In the genomic region with DNA sequence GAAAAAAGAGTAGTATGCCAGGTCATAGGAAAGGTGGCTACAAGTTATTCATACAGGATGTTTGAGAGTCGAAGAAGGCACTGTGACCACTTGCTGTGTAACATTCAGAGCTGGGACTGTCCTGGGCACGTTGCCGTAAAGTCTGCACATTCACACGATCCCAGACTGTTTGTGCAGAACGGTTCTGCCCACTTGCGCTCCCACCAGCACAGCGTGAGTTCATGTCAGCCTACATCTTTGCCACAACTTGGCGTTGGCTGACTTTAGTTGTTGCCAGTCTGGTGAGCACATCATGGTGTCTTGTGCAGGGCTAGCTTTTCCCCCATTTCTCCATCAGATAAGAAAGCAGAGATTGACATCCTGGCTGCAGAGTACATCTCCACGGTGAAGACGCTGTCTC, we compare ENCODE assay signal across 24 cellular contexts. TPM values are rescaled to one million over a fixed set of nuclear protein-coding genes. Genes with fewer than 3 reads are reported as not detected.
DNase-seq lines count a peak whose midpoint lies in the region; ATAC-seq, FAIRE-seq and TF ChIP-seq lines count a peak whose summit lies in the region.
"Had no signal": no experiment of that assay in that cellular context is flagged by ENCODE, and none has a peak within 500 bp of the region (broad histone marks: within the 10 kb centered on the region; RNA-seq: fewer than 3 reads in every experiment).

No MANE protein-coding gene starts in this region.

- H3K36me3 ChIP-seq in bronchial epithelial cell (ENCODE audit: control insufficient read depth, insufficient read depth, low read length) (peaks cover 24% of the 10 kb centered on the region), endodermal cell (ENCODE audit: control insufficient read depth, insufficient read depth, low read length) (peaks cover 83% of the 10 kb centered on the region), transverse colon (peaks cover 0 to 75% (median 37%) of the 10 kb centered on the region in 4 donors)

- peak overlapping the region; percentile 5 for H3K27ac Mint-ChIP-seq in activated CD8-positive, alpha-beta T cell treated with anti-CD3 and anti-CD28 coated beads, Interleukin-2, amount 10 ng/mL, durations not matched to agents 7 days and 5 days
- H3K27ac Mint-ChIP-seq in activated CD8-positive, alpha-beta T cell treated with anti-CD3 and anti-CD28 coated beads for 36 hours = no peak overlapping the region
- H3K27ac Mint-ChIP-seq in endodermal cell (peak overlapping the region; percentile 11), neural crest cell (ENCODE audit: unreplicated experiment) (peak overlapping the region; percentile 63)
- H3K27ac Mint-ChIP-seq: B cell; CD4-positive, alpha-beta T cell; CD8-positive, alpha-beta T cell had no signal

- no peaks in the 10 kb centered on the region for H3K9me3 Mint-ChIP-seq in activated CD8-positive, alpha-beta T cell treated with anti-CD3 and anti-CD28 coated beads, Interleukin-2, amount 10 ng/mL, durations not matched to agents 7 days and 5 days (ENCODE audit: insufficient read depth)
- peaks cover 6% of the 10 kb centered on the region for H3K9me3 Mint-ChIP-seq in activated CD8-positive, alpha-beta T cell treated with anti-CD3 and anti-CD28 coated beads for 36 hours
- H3K9me3 Mint-ChIP-seq in endodermal cell (peaks cover 16% of the 10 kb centered on the region), neural crest cell (peaks cover 6% of the 10 kb centered on the region)
- H3K9me3 Mint-ChIP-seq: CD4-positive, alpha-beta T cell; CD8-positive, alpha-beta T cell had no signal

- no peaks in the 10 kb centered on the region for H3K27me3 Mint-ChIP-seq in activated CD8-positive, alpha-beta T cell treated with anti-CD3 and anti-CD28 coated beads, Interleukin-2, amount 10 ng/mL, durations not matched to agents 7 days and 5 days (ENCODE audit: low read depth)
- H3K27me3 Mint-ChIP-seq in activated CD8-positive, alpha-beta T cell treated with anti-CD3 and anti-CD28 coated beads for 36 hours = no peaks in the 10 kb centered on the region
- H3K27me3 Mint-ChIP-seq in endodermal cell (ENCODE audit: insufficient read depth) (no peaks in the 10 kb centered on the region), neural crest cell (ENCODE audit: low read depth) (no peaks in the 10 kb centered on the region)
- H3K27me3 Mint-ChIP-seq: B cell; CD4-positive, alpha-beta T cell had no signal

- H3K27ac ChIP-seq in endodermal cell (ENCODE audit: low read depth, low read length) (no peak overlapping the region), coronary artery (no peak overlapping the region), transverse colon (no peak overlapping the region)
- H3K27ac ChIP-seq: 22Rv1; BLaER1 treated with 17β-estradiol and CSF1 and Interleukin-3, amounts not matched to agents 10 nM and 100 nM; C4-2B had no signal

- no peaks in the 10 kb centered on the region for H3K4me1 ChIP-seq in endodermal cell (ENCODE audit: control insufficient read depth, insufficient read depth, low read length)
- H3K4me1 ChIP-seq in transverse colon = no peaks in the 10 kb centered on the region
- H3K4me1 ChIP-seq: Caco-2 had no signal

- no peak for TF ChIP-seq CTCF in activated CD8-positive, alpha-beta T cell treated with anti-CD3 and anti-CD28 coated beads for 36 hours (IDR thresholded peaks at IDR 0.05)
- TF ChIP-seq CTCF in bronchial epithelial cell (IDR thresholded peaks at IDR 0.05; ENCODE audit: insufficient read depth, low read length, severe bottlenecking) = no peak
- no peak for TF ChIP-seq CTCF in endodermal cell (conservative IDR thresholded peaks at IDR 0.05)
- TF ChIP-seq CTCF in neural crest cell (conservative IDR thresholded peaks at IDR 0.05) = no peak
- no peak for TF ChIP-seq CTCF in coronary artery (IDR thresholded peaks at IDR 0.05)
- TF ChIP-seq CTCF in transverse colon (IDR thresholded peaks at IDR 0.05) = no peak

- no peaks in the 10 kb centered on the region for H3K27me3 ChIP-seq in bronchial epithelial cell (ENCODE audit: control insufficient read depth, insufficient read depth, low read length)
- no peaks in the 10 kb centered on the region for H3K27me3 ChIP-seq in endodermal cell (ENCODE audit: control insufficient read depth, insufficient read depth, low read length, poor library complexity, severe bottlenecking)
- H3K27me3 ChIP-seq in transverse colon = no peaks in the 10 kb centered on the region
- H3K27me3 ChIP-seq: BLaER1 treated with 17β-estradiol and CSF1 and Interleukin-3, amounts not matched to agents 10 nM and 100 nM had no signal

- H3K4me3 ChIP-seq in bronchial epithelial cell (ENCODE audit: low read depth, low read length) (no peak overlapping the region), endodermal cell (ENCODE audit: low read length) (no peak overlapping the region), coronary artery (no peak overlapping the region), transverse colon (no peak overlapping the region)
- H3K4me3 ChIP-seq: BLaER1 treated with 17β-estradiol and CSF1 and Interleukin-3, amounts not matched to agents 10 nM and 100 nM; GM12878 had no signal

- TF ChIP-seq EP300 in transverse colon (IDR thresholded peaks at IDR 0.05; ENCODE audit: low read depth) = no peak

- POLR2A ChIA-PET in activated CD8-positive, alpha-beta T cell treated with anti-CD3 and anti-CD28 coated beads, Interleukin-2, amount 10 ng/mL, durations not matched to agents 7 days and 5 days (lab: Charles Lee) = interaction anchor here (0.7 kb wide), 1 partner anchor 389 kb away, joined by 7 read pairs; no protein-coding TSS in a partner anchor
- POLR2A ChIA-PET in activated CD8-positive, alpha-beta T cell treated with anti-CD3 and anti-CD28 coated beads for 36 hours (lab: Charles Lee) = interaction anchor here (1.4 kb wide), 1 partner anchor 20 kb away, joined by 3 read pairs; no protein-coding TSS in a partner anchor

- peaks cover 59% of the 10 kb centered on the region for H3K36me3 Mint-ChIP-seq in activated CD8-positive, alpha-beta T cell treated with anti-CD3 and anti-CD28 coated beads, Interleukin-2, amount 10 ng/mL, durations not matched to agents 7 days and 5 days (ENCODE audit: low read depth)
- H3K36me3 Mint-ChIP-seq in activated CD8-positive, alpha-beta T cell treated with anti-CD3 and anti-CD28 coated beads for 36 hours (ENCODE audit: low read depth) = peaks cover 66% of the 10 kb centered on the region
- H3K36me3 Mint-ChIP-seq in endodermal cell (ENCODE audit: low read depth) (peaks cover 88% of the 10 kb centered on the region), neural crest cell (ENCODE audit: low read depth) (peaks cover 55% of the 10 kb centered on the region)

- peaks cover 2% of the 10 kb centered on the region for H3K4me1 Mint-ChIP-seq in activated CD8-positive, alpha-beta T cell treated with anti-CD3 and anti-CD28 coated beads, Interleukin-2, amount 10 ng/mL, durations not matched to agents 7 days and 5 days (ENCODE audit: low read depth)
- peaks cover 8% of the 10 kb centered on the region for H3K4me1 Mint-ChIP-seq in activated CD8-positive, alpha-beta T cell treated with anti-CD3 and anti-CD28 coated beads for 36 hours (ENCODE audit: low read depth)
- H3K4me1 Mint-ChIP-seq in endodermal cell (no peaks in the 10 kb centered on the region), neural crest cell (no peaks in the 10 kb centered on the region)

- H3K9me3 ChIP-seq in endodermal cell (ENCODE audit: control insufficient read depth, low read length) = peaks cover 23% of the 10 kb centered on the region
- no peaks in the 10 kb centered on the region for H3K9me3 ChIP-seq in transverse colon
- H3K9me3 ChIP-seq: Caco-2 had no signal

- in situ Hi-C loops in transverse colon (cut with MboI; ENCODE audit: low pct_ligation_motif_present in 1 of 4, low pct_unique_long_range_greater_than_20kb in 1 of 4, low sequenced_read_pairs in 3 of 4) = no loop called here

- 95 to 97% methylated on average over 10 of the region's 10 CpGs for WGBS in endodermal cell (ENCODE audit: insufficient coverage in 1 of 2, insufficient read length in 1 of 2), 2 experiments
- WGBS in transverse colon (ENCODE audit: low coverage in 1 of 2), 2 donors = 67 to 86% methylated on average over 1 to 10 of the region's 10 CpGs

- no peak for TF ChIP-seq POLR2A in transverse colon (IDR thresholded peaks at IDR 0.05)

- FAIRE-seq in bronchial epithelial cell (lab: Jason Lieb, UNC) = peak; percentile 91
- FAIRE-seq: D721Med, G401.6, GM12878, GM12892, GM18507 had no signal

- no peak for ATAC-seq in activated CD8-positive, alpha-beta T cell treated with anti-CD3 and anti-CD28 coated beads, Interleukin-2, amount 10 ng/mL, durations not matched to agents 7 days and 5 days
- no peak for ATAC-seq in activated CD8-positive, alpha-beta T cell treated with anti-CD3 and anti-CD28 coated beads for 36 hours
- no peak for ATAC-seq in HG03439 (IDR thresholded peaks at IDR 0.05; ENCODE audit: unreplicated experiment)
- ATAC-seq: CD8-positive, alpha-beta T cell; GM12878 had no signal

- CTCF ChIA-PET in activated CD8-positive, alpha-beta T cell treated with anti-CD3 and anti-CD28 coated beads, Interleukin-2, amount 10 ng/mL, durations not matched to agents 7 days and 5 days (lab: Charles Lee) = no interaction called here
- CTCF ChIA-PET in activated CD8-positive, alpha-beta T cell treated with anti-CD3 and anti-CD28 coated beads for 36 hours (lab: Charles Lee) = interaction anchor here (1.6 kb wide), 1 partner anchor 169 kb away, joined by 5 read pairs; no protein-coding TSS in a partner anchor

- intact Hi-C loops in activated CD8-positive, alpha-beta T cell treated with anti-CD3 and anti-CD28 coated beads for 36 hours (cut with micrococcal nuclease) = no loop called here
- intact Hi-C loops in transverse colon (cut with DNase I; ENCODE audit: low total_unique reads) = no loop called here

- no peak for DNase-seq in activated CD8-positive, alpha-beta T cell treated with anti-CD3 and anti-CD28 coated beads, Interleukin-2, amount 10 ng/mL, durations not matched to agents 7 days and 5 days
- DNase-seq in activated CD8-positive, alpha-beta T cell treated with anti-CD3 and anti-CD28 coated beads for 36 hours = no peak
- DNase-seq in bronchial epithelial cell (ENCODE audit: low read depth) (no peak), endodermal cell (no peak), neural crest cell (ENCODE audit: low read depth, low spot score) (no peak), coronary artery (ENCODE audit: low spot score) (no peak), transverse colon (no peak)
- DNase-seq: ACHN; Caco-2; Calu3; CD4-positive, alpha-beta T cell; CD8-positive, alpha-beta T cell; DMS79 treated with DMSO at 0.1 percent for 48 hours; GF-D8 had no signal

- no peak overlapping the region for H3K4me3 Mint-ChIP-seq in activated CD8-positive, alpha-beta T cell treated with anti-CD3 and anti-CD28 coated beads, Interleukin-2, amount 10 ng/mL, durations not matched to agents 7 days and 5 days
- H3K4me3 Mint-ChIP-seq in activated CD8-positive, alpha-beta T cell treated with anti-CD3 and anti-CD28 coated beads for 36 hours = no peak overlapping the region
- H3K4me3 Mint-ChIP-seq in endodermal cell (no peak overlapping the region), neural crest cell (peak overlapping the region; percentile 66)
- H3K4me3 Mint-ChIP-seq: B cell; CD4-positive, alpha-beta T cell; CD8-positive, alpha-beta T cell had no signal

- H3K9ac ChIP-seq in endodermal cell (ENCODE audit: extremely low read depth, low read length, poor library complexity, severe bottlenecking) = no peak overlapping the region
- H3K9ac ChIP-seq: BLaER1 treated with 17β-estradiol and CSF1 and Interleukin-3, amounts not matched to agents 10 nM and 100 nM had no signal

RNA-seq across cellular contexts. Expression of a gene that starts 7.0 kb away (rescaled TPM):
- 10 to 100 TPM; 36.7 to 38.5 TPM for total RNA-seq in activated CD8-positive, alpha-beta T cell treated with anti-CD3 and anti-CD28 coated beads, Interleukin-2, amount 10 ng/mL, durations not matched to agents 7 days and 5 days
- 10 to 100 TPM; 37.7 to 41.3 TPM for total RNA-seq in activated CD8-positive, alpha-beta T cell treated with anti-CD3 and anti-CD28 coated beads for 36 hours
- total RNA-seq in bronchial epithelial cell = 19.7 and 27.1 TPM in 2 replicates
- total RNA-seq in endodermal cell = 10 to 100 TPM; 44.9 to 53.1 TPM
- polyA plus RNA-seq in endodermal cell (2013, experiment 1 of 2) = 33.1 TPM
- 33.4 TPM for polyA plus RNA-seq in endodermal cell (2013, experiment 2 of 2)
- 61.9 and 63.4 TPM in 2 replicates for total RNA-seq in neural crest cell
- total RNA-seq in transverse colon = 10 to 100 TPM; 37.4 to 94.3 (median 56.3) TPM

RNA-seq across cellular contexts. Expression of a gene that starts 22.3 kb away (rescaled TPM):
- 100 to 1,000 TPM; 101 to 103 TPM for total RNA-seq in activated CD8-positive, alpha-beta T cell treated with anti-CD3 and anti-CD28 coated beads, Interleukin-2, amount 10 ng/mL, durations not matched to agents 7 days and 5 days
- total RNA-seq in activated CD8-positive, alpha-beta T cell treated with anti-CD3 and anti-CD28 coated beads for 36 hours = 10 to 100 TPM; 87.1 to 91.9 TPM
- total RNA-seq in bronchial epithelial cell (10.6 and 21.1 TPM in 2 replicates), endodermal cell (10 to 100 TPM; 60.9 to 62.4 TPM), neural crest cell (98.7 and 108 TPM in 2 replicates), transverse colon (10 to 100 TPM in 2 of 4 donors, 1 to 10 TPM in 2; 3.4 to 27.9 (median 11.4) TPM)
- 66.3 TPM for polyA plus RNA-seq in endodermal cell (2013, experiment 1 of 2)
- polyA plus RNA-seq in endodermal cell (2013, experiment 2 of 2) = 64.8 TPM

RNA-seq across cellular contexts. Expression of a gene that starts 25.6 kb away (rescaled TPM):
- 10 to 100 TPM; 26.3 to 28.0 TPM for total RNA-seq in activated CD8-positive, alpha-beta T cell treated with anti-CD3 and anti-CD28 coated beads, Interleukin-2, amount 10 ng/mL, durations not matched to agents 7 days and 5 days
- total RNA-seq in activated CD8-positive, alpha-beta T cell treated with anti-CD3 and anti-CD28 coated beads for 36 hours = 10 to 100 TPM; 39.4 to 42.6 TPM
- total RNA-seq in bronchial epithelial cell = 10.3 and 12.7 TPM in 2 replicates
- 10 to 100 TPM; 25.1 to 34.8 TPM for total RNA-seq in endodermal cell
- 21.2 TPM for polyA plus RNA-seq in endodermal cell (2013, experiment 1 of 2)
- 19.8 TPM for polyA plus RNA-seq in endodermal cell (2013, experiment 2 of 2)
- 17.7 and 22.2 TPM in 2 replicates for total RNA-seq in neural crest cell
- 100 to 1,000 TPM in 1 of 4 donors, 10 to 100 TPM in 3; 53.2 to 150 (median 55.5) TPM for total RNA-seq in transverse colon
